Comparison of ENCODE assay signal across 1 cellular context in the genomic region with DNA sequence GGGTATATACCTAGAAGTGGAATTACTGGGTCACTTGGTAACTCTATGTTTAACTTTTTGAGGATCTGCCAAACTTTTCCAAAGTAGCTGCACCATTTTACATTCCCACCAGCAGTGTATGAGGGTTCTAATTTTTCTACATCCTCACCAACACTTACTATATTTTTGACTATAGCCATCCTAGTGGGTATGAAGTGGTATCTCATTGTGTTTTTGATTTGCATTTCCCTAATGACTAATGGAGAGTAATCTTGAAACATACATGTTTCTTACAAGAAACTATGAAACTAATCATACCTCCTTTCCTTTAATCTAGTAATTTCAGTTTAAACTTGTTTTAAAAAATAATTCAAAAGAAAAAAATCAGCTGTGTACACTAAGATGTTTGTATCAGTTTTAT.
TF ChIP-seq lines count a peak whose summit lies in the region.

No MANE protein-coding gene starts in this region.

TF ChIP-seq in GM12878, 131 proteins besides CTCF, POLR2A, EP300 and RAD21 (continued from another document):
- TF ChIP-seq STAT3 (IDR thresholded peaks at IDR 0.05; ENCODE audit: low read depth, low read length) (no peak), EZH2 (IDR thresholded peaks at IDR 0.05; ENCODE audit: borderline replicate concordance, control insufficient read depth, low read depth, low read length) (no peak), IKZF2 (IDR thresholded peaks at IDR 0.05) (no peak), EGR1 (IDR thresholded peaks at IDR 0.05; ENCODE audit: borderline replicate concordance in 1 of 2, low read depth in 2 of 2, low read length in 2 of 2) (no peak), EED (IDR thresholded peaks at IDR 0.05; ENCODE audit: low read depth) (no peak), NR2F1 (conservative IDR thresholded peaks at IDR 0.05) (no peak), ATF2 (IDR thresholded peaks at IDR 0.05; ENCODE audit: low read length) (no peak), CREM (IDR thresholded peaks at IDR 0.05; ENCODE audit: low read depth) (no peak), CEBPB (IDR thresholded peaks at IDR 0.05; ENCODE audit: borderline replicate concordance in 1 of 2, low read depth in 2 of 2, low read length in 2 of 2) (no peak), TAF1 (IDR thresholded peaks at IDR 0.05; ENCODE audit: borderline replicate concordance, low read depth, low read length) (no peak)
- TF ChIP-seq, protein P1, sequence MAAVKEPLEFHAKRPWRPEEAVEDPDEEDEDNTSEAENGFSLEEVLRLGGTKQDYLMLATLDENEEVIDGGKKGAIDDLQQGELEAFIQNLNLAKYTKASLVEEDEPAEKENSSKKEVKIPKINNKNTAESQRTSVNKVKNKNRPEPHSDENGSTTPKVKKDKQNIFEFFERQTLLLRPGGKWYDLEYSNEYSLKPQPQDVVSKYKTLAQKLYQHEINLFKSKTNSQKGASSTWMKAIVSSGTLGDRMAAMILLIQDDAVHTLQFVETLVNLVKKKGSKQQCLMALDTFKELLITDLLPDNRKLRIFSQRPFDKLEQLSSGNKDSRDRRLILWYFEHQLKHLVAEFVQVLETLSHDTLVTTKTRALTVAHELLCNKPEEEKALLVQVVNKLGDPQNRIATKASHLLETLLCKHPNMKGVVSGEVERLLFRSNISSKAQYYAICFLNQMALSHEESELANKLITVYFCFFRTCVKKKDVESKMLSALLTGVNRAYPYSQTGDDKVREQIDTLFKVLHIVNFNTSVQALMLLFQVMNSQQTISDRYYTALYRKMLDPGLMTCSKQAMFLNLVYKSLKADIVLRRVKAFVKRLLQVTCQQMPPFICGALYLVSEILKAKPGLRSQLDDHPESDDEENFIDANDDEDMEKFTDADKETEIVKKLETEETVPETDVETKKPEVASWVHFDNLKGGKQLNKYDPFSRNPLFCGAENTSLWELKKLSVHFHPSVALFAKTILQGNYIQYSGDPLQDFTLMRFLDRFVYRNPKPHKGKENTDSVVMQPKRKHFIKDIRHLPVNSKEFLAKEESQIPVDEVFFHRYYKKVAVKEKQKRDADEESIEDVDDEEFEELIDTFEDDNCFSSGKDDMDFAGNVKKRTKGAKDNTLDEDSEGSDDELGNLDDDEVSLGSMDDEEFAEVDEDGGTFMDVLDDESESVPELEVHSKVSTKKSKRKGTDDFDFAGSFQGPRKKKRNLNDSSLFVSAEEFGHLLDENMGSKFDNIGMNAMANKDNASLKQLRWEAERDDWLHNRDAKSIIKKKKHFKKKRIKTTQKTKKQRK (IDR thresholded peaks at IDR 0.05; ENCODE audit: low read depth, low read length) = no peak
